Comparison of ENCODE assay signal across 28 cellular contexts in genomic region chr3:9185046-9185445, GRCh38.
"Had no signal": no experiment of that assay in that cellular context is flagged by ENCODE, and none has a peak within 500 bp of the region (broad histone marks: within the 10 kb centered on the region; RNA-seq: fewer than 3 reads in every experiment).

No MANE protein-coding gene starts in this region.

- ATAC-seq: activated CD4-positive, alpha-beta T cell treated with anti-CD3 and anti-CD28 coated beads for 36 hours; activated CD8-positive, alpha-beta memory T cell treated with anti-CD3 and anti-CD28 coated beads, Interleukin-2, amount 10 ng/mL, durations not matched to agents 7 days and 5 days; activated CD8-positive, alpha-beta T cell treated with anti-CD3 and anti-CD28 coated beads, Interleukin-2, amount 10 ng/mL, durations not matched to agents 7 days and 5 days; activated T-cell treated with anti-CD3 and anti-CD28 coated beads, Interleukin-2, amount 50 U/mL, for 72 hours; foreskin keratinocyte; left lung; mucosa of descending colon; natural killer cell treated with Interleukin-12 subunit alpha and Interleukin-12 subunit beta and Interleukin-15 and Interleukin-18, amount 100 ng/mL, for 72 hours had no signal

- H3K9me3 ChIP-seq: adrenal gland, ascending aorta, esophagus muscularis mucosa, heart right ventricle, left lung, mucosa of descending colon, right atrium auricular region, spleen, testis, vagina had no signal

- H3K4me1 ChIP-seq: adrenal gland, ascending aorta, foreskin keratinocyte, right atrium auricular region, vagina had no signal

- H3K36me3 ChIP-seq: adrenal gland, ascending aorta, brain microvascular endothelial cell, esophagus muscularis mucosa, heart right ventricle, left lung, right atrium auricular region, spleen, vagina had no signal

- H3K27ac ChIP-seq: adrenal gland, ascending aorta, brain microvascular endothelial cell, esophagus muscularis mucosa, foreskin keratinocyte, left lung, right atrium auricular region, spleen, testis, vagina had no signal

- DNase-seq: activated CD4-positive, alpha-beta T cell treated with anti-CD3 and anti-CD28 coated beads for 36 hours; activated CD4-positive, CD25-positive, alpha-beta regulatory T cell; activated CD8-positive, alpha-beta memory T cell treated with anti-CD3 and anti-CD28 coated beads, Interleukin-2, amount 10 ng/mL, durations not matched to agents 7 days and 5 days; activated CD8-positive, alpha-beta T cell treated with anti-CD3 and anti-CD28 coated beads, Interleukin-2, amount 10 ng/mL, durations not matched to agents 7 days and 5 days; activated naive CD4-positive, alpha-beta T cell treated with anti-CD3 and anti-CD28 coated beads for 36 hours; activated naive CD8-positive, alpha-beta T cell treated with anti-CD3 and anti-CD28 coated beads for 36 hours; activated T-cell treated with anti-CD3 and anti-CD28 coated beads, Interleukin-2, amount 50 U/mL, for 72 hours; adrenal gland; brain microvascular endothelial cell; cortex of kidney; foreskin keratinocyte; heart right ventricle; left lung; mesendoderm; mucosa of descending colon; occipital lobe; spleen; stimulated activated naive CD4-positive, alpha-beta T cell treated with Interleukin-2 at 50 U/mL for 16 hours; T-helper 1 cell; testis; trophoblast cell had no signal

- H3K4me3 ChIP-seq: adrenal gland, ascending aorta, esophagus muscularis mucosa, heart right ventricle, left lung, lung, mucosa of descending colon, right atrium auricular region, spleen, testis, vagina had no signal

- H3K27ac Mint-ChIP-seq: activated CD4-positive, alpha-beta T cell treated with anti-CD3 and anti-CD28 coated beads for 36 hours; activated CD8-positive, alpha-beta memory T cell treated with anti-CD3 and anti-CD28 coated beads, Interleukin-2, amount 10 ng/mL, durations not matched to agents 7 days and 5 days; activated CD8-positive, alpha-beta T cell treated with anti-CD3 and anti-CD28 coated beads, Interleukin-2, amount 10 ng/mL, durations not matched to agents 7 days and 5 days; activated naive CD4-positive, alpha-beta T cell treated with anti-CD3 and anti-CD28 coated beads for 36 hours; activated naive CD8-positive, alpha-beta T cell treated with anti-CD3 and anti-CD28 coated beads for 36 hours; activated T-cell treated with anti-CD3 and anti-CD28 coated beads, Interleukin-2, amount 50 U/mL, for 72 hours; natural killer cell treated with Interleukin-12 subunit alpha and Interleukin-12 subunit beta and Interleukin-15 and Interleukin-18, amount 100 ng/mL, for 72 hours; T-helper 2 cell treated with Interferon-gamma antibody and Interleukin-4, amounts not matched to agents 5 μg/mL and 100 μg/mL, for 36 hours had no signal

- H3K4me3 Mint-ChIP-seq: activated CD4-positive, alpha-beta T cell treated with anti-CD3 and anti-CD28 coated beads for 36 hours; activated CD8-positive, alpha-beta memory T cell treated with anti-CD3 and anti-CD28 coated beads, Interleukin-2, amount 10 ng/mL, durations not matched to agents 7 days and 5 days; activated CD8-positive, alpha-beta T cell treated with anti-CD3 and anti-CD28 coated beads, Interleukin-2, amount 10 ng/mL, durations not matched to agents 7 days and 5 days; activated naive CD4-positive, alpha-beta T cell treated with anti-CD3 and anti-CD28 coated beads for 36 hours; activated naive CD8-positive, alpha-beta T cell treated with anti-CD3 and anti-CD28 coated beads for 36 hours; activated T-cell treated with anti-CD3 and anti-CD28 coated beads, Interleukin-2, amount 50 U/mL, for 72 hours; natural killer cell treated with Interleukin-12 subunit alpha and Interleukin-12 subunit beta and Interleukin-15 and Interleukin-18, amount 100 ng/mL, for 72 hours; T-helper 2 cell treated with Interferon-gamma antibody and Interleukin-4, amounts not matched to agents 5 μg/mL and 100 μg/mL, for 36 hours had no signal

- H3K9me3 Mint-ChIP-seq: activated naive CD4-positive, alpha-beta T cell treated with anti-CD3 and anti-CD28 coated beads for 36 hours; activated naive CD8-positive, alpha-beta T cell treated with anti-CD3 and anti-CD28 coated beads for 36 hours; activated T-cell treated with anti-CD3 and anti-CD28 coated beads, Interleukin-2, amount 50 U/mL, for 72 hours; natural killer cell treated with Interleukin-12 subunit alpha and Interleukin-12 subunit beta and Interleukin-15 and Interleukin-18, amount 100 ng/mL, for 72 hours; T-helper 2 cell treated with Interferon-gamma antibody and Interleukin-4, amounts not matched to agents 5 μg/mL and 100 μg/mL, for 36 hours had no signal

- H3K27me3 ChIP-seq: adrenal gland, ascending aorta, esophagus muscularis mucosa, foreskin keratinocyte, heart right ventricle, left lung, right atrium auricular region, spleen, testis, vagina had no signal

- H3K27me3 Mint-ChIP-seq: activated CD4-positive, alpha-beta T cell treated with anti-CD3 and anti-CD28 coated beads for 36 hours; activated naive CD8-positive, alpha-beta T cell treated with anti-CD3 and anti-CD28 coated beads for 36 hours had no signal

- H3K36me3 Mint-ChIP-seq: activated CD8-positive, alpha-beta memory T cell treated with anti-CD3 and anti-CD28 coated beads, Interleukin-2, amount 10 ng/mL, durations not matched to agents 7 days and 5 days; activated naive CD8-positive, alpha-beta T cell treated with anti-CD3 and anti-CD28 coated beads for 36 hours; natural killer cell treated with Interleukin-12 subunit alpha and Interleukin-12 subunit beta and Interleukin-15 and Interleukin-18, amount 100 ng/mL, for 72 hours had no signal
